Comparison of ENCODE assay signal across 9 cellular contexts in the genomic region with DNA sequence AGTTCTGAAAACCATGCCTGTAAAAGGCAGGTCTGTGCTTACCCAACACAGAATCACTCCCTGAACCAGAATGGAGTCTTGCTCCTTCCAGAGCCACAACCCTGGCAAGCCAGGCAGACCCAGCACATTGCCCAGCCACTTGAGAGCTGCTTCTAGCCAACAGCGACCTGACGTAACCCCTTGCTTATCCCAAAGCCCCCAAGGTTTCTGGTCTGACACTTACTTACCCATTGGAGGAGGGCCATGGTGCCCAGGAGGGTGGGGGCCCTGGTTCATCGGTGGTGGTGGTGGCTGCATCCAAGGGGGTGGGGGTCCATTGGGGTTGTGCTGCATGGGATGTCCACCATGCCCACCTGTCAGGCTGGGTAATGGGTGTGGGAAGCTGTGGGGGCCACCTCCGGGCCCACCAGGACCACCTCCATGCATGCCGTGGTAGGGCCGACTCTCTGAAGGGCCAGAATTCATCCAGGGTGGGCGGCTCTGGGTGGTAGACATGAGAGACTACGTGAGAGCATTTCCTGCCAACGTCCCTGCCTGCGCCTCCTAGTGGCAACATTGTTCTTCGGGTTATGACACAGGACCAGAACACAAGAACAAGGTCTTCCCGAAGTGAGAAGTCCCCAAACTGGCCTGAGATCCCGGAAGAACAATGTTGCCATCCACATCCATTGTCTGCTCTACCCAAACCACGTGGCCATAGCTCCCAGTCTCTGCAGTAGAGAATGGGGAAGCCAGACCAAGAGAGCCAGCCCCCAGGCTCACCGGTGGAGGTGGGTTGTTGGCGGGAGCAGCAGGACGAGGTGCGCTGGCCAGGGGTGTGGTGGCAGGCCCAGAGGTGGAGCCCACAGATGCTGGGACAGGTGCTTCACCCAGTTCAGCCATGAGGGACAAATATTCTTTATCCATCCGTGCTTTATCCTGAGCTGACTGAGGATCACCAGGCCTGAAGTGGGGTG. TPM values are rescaled to one million over a fixed set of nuclear protein-coding genes. Genes with fewer than 3 reads are reported as not detected.
DNase-seq lines count a peak whose midpoint lies in the region; ATAC-seq, FAIRE-seq and TF ChIP-seq lines count a peak whose summit lies in the region.
"Had no signal": no experiment of that assay in that cellular context is flagged by ENCODE, and none has a peak within 500 bp of the region (broad histone marks: within the 10 kb centered on the region; RNA-seq: fewer than 3 reads in every experiment).

No MANE protein-coding gene starts in this region.

- TF ChIP-seq POLR2A in endothelial cell of umbilical vein (IDR thresholded peaks at IDR 0.05; ENCODE audit: low read depth, low read length), result no peak

- H3K36me3 ChIP-seq in endothelial cell of umbilical vein (ENCODE audit: control insufficient read depth in 2 of 2, extremely low read depth in 1 of 2, insufficient read depth in 2 of 2, low read length in 2 of 2), result peaks cover 70 to 71% of the 10 kb centered on the region in 2 experiments
- peaks cover 82% of the 10 kb centered on the region in 2 donors for H3K36me3 ChIP-seq in stomach smooth muscle (ENCODE audit: control insufficient read depth in 2 of 2, insufficient read depth in 2 of 2, low read length in 2 of 2)

- H3K4me1 ChIP-seq in endothelial cell of umbilical vein (ENCODE audit: control insufficient read depth, extremely low read depth, insufficient read depth, low read length) (peaks cover 31% of the 10 kb centered on the region), stomach smooth muscle (ENCODE audit: control insufficient read depth, insufficient read depth, low read length) (peaks cover 35% of the 10 kb centered on the region)

- intact Hi-C loops in endothelial cell of umbilical vein (cut with micrococcal nuclease), result no loop called here

- H3K9me3 ChIP-seq in endothelial cell of umbilical vein (replicated peaks; ENCODE audit: control insufficient read depth, insufficient read depth, low read length) (no peaks in the 10 kb centered on the region), stomach smooth muscle (ENCODE audit: control insufficient read depth in 2 of 2, low read length in 2 of 2) (no peaks in the 10 kb centered on the region)

- dilution Hi-C loops in endothelial cell of umbilical vein (cut with MboI; ENCODE audit: extremely low pct_ligation_motif_present, low sequenced_read_pairs), result no loop called here

- H3K36me3 Mint-ChIP-seq in activated CD8-positive, alpha-beta T cell treated with anti-CD3 and anti-CD28 coated beads, Interleukin-2, amount 10 ng/mL, durations not matched to agents 7 days and 5 days (ENCODE audit: low read depth), result peaks cover 93% of the 10 kb centered on the region
- peaks cover 89% of the 10 kb centered on the region for H3K36me3 Mint-ChIP-seq in nephron (ENCODE audit: low read depth)

- peaks cover 90% of the 10 kb centered on the region for H3K4me1 Mint-ChIP-seq in activated CD8-positive, alpha-beta T cell treated with anti-CD3 and anti-CD28 coated beads, Interleukin-2, amount 10 ng/mL, durations not matched to agents 7 days and 5 days (ENCODE audit: low read depth)
- H3K4me1 Mint-ChIP-seq in nephron, result peaks cover 54% of the 10 kb centered on the region

- TF ChIP-seq CTCF in endothelial cell of umbilical vein (IDR thresholded peaks at IDR 0.05; ENCODE audit: extremely low read depth in 1 of 2, insufficient read depth in 1 of 2, low read depth in 1 of 2, low read length in 2 of 2), result peak; percentile 79 to 87
- TF ChIP-seq CTCF in nephron (IDR thresholded peaks at IDR 0.05; ENCODE audit: unreplicated experiment in 3 of 3), result peak; percentile 71 to 77 (median 76)

- POLR2A ChIA-PET in activated CD8-positive, alpha-beta T cell treated with anti-CD3 and anti-CD28 coated beads, Interleukin-2, amount 10 ng/mL, durations not matched to agents 7 days and 5 days (lab: Charles Lee), result interaction anchor here (0.6 to 1.6 kb wide), 4 partner anchors 10 to 26 kb away, joined by 3 to 9 read pairs (median 4); a partner anchor contains a TSS
- POLR2A ChIA-PET in endothelial cell of umbilical vein (lab: Charles Lee), result no interaction called here

- peak; percentile 35 for ATAC-seq in activated CD8-positive, alpha-beta T cell treated with anti-CD3 and anti-CD28 coated beads, Interleukin-2, amount 10 ng/mL, durations not matched to agents 7 days and 5 days
- ATAC-seq in HG03095 (IDR thresholded peaks at IDR 0.05; ENCODE audit: unreplicated experiment), result no peak

- H3K4me3 ChIP-seq in endothelial cell of umbilical vein (replicated peaks in 1 of 3; ENCODE audit: insufficient read depth in 1 of 3, low read depth in 1 of 3, low read length in 3 of 3) (no peak overlapping the region), stomach smooth muscle (ENCODE audit: low read length in 2 of 2) (no peak overlapping the region)

- DNase-seq in NCI-H146 (lab: John Stamatoyannopoulos, UW) (peak; percentile 51), NCI-H146 treated with DMSO at 0.1 percent for 48 hours (lab: John Stamatoyannopoulos, UW; ENCODE audit: unreplicated experiment) (no peak), NCI-H2171 treated with DMSO at 0.1 percent for 48 hours (lab: John Stamatoyannopoulos, UW) (peak; percentile 30), endothelial cell of umbilical vein (ENCODE audit: low read depth, low spot score) (peak; percentile 55)
- peak; percentile 93 for DNase-seq in activated CD8-positive, alpha-beta T cell treated with anti-CD3 and anti-CD28 coated beads, Interleukin-2, amount 10 ng/mL, durations not matched to agents 7 days and 5 days

- H3K9ac ChIP-seq in endothelial cell of umbilical vein (replicated peaks; ENCODE audit: extremely low read depth, insufficient read depth, low read length) (no peak overlapping the region), stomach smooth muscle (ENCODE audit: low read length in 2 of 2) (peak overlapping the region in 1 of 2 donors; percentile 5)

- no peaks in the 10 kb centered on the region for H3K27me3 Mint-ChIP-seq in activated CD8-positive, alpha-beta T cell treated with anti-CD3 and anti-CD28 coated beads, Interleukin-2, amount 10 ng/mL, durations not matched to agents 7 days and 5 days (ENCODE audit: low read depth)
- no peaks in the 10 kb centered on the region for H3K27me3 Mint-ChIP-seq in nephron (ENCODE audit: low read depth)

- no peak overlapping the region for H2AFZ ChIP-seq in endothelial cell of umbilical vein (ENCODE audit: low read depth, low read length)

- H3K9me1 ChIP-seq in endothelial cell of umbilical vein (replicated peaks; ENCODE audit: control insufficient read depth, extremely low read depth, insufficient read depth, low read length), result no peaks in the 10 kb centered on the region

- CTCF ChIA-PET in activated CD8-positive, alpha-beta T cell treated with anti-CD3 and anti-CD28 coated beads, Interleukin-2, amount 10 ng/mL, durations not matched to agents 7 days and 5 days (lab: Charles Lee), result interaction anchor here (0.6 to 12.2 kb wide), 6 partner anchors 9 to 101 kb away, joined by 3 to 149 read pairs (median 8); a partner anchor contains a TSS
- CTCF ChIA-PET in endothelial cell of umbilical vein (lab: Charles Lee), result interaction anchor here (0.7 to 1.1 kb wide), 2 partner anchors 12 to 78 kb away, joined by 3 to 5 read pairs; no protein-coding TSS in a partner anchor

- peak overlapping the region; percentile 35 for H3K4me3 Mint-ChIP-seq in activated CD8-positive, alpha-beta T cell treated with anti-CD3 and anti-CD28 coated beads, Interleukin-2, amount 10 ng/mL, durations not matched to agents 7 days and 5 days
- H3K4me3 Mint-ChIP-seq in nephron, result no peak overlapping the region

- peak overlapping the region; percentile 83 for H3K27ac Mint-ChIP-seq in activated CD8-positive, alpha-beta T cell treated with anti-CD3 and anti-CD28 coated beads, Interleukin-2, amount 10 ng/mL, durations not matched to agents 7 days and 5 days
- H3K27ac Mint-ChIP-seq in nephron, result peak overlapping the region; percentile 27 to 72 (median 49)

- FAIRE-seq in endothelial cell of umbilical vein (lab: Jason Lieb, UNC), result peak; percentile 55
- FAIRE-seq: islet of Langerhans had no signal

- TSS peak; percentile 3 for BruUV-seq in endothelial cell of umbilical vein (replicated peaks; lab: Mats Ljungman, UMichigan)

- no peak overlapping the region for H3K4me2 ChIP-seq in endothelial cell of umbilical vein (ENCODE audit: insufficient read depth, low read length)

- H3K27ac ChIP-seq in endothelial cell of umbilical vein (ENCODE audit: insufficient read depth, low read depth, low read length) (peak overlapping the region; percentile 10), stomach smooth muscle (ENCODE audit: low read length) (peak overlapping the region; percentile 78)

- peaks cover 59% of the 10 kb centered on the region for H3K79me2 ChIP-seq in endothelial cell of umbilical vein (ENCODE audit: control insufficient read depth, insufficient read depth, low read length)

- no peaks in the 10 kb centered on the region for H3K9me3 Mint-ChIP-seq in activated CD8-positive, alpha-beta T cell treated with anti-CD3 and anti-CD28 coated beads, Interleukin-2, amount 10 ng/mL, durations not matched to agents 7 days and 5 days (ENCODE audit: insufficient read depth)
- H3K9me3 Mint-ChIP-seq in nephron, result no peaks in the 10 kb centered on the region

- peaks cover 13% of the 10 kb centered on the region for H4K20me1 ChIP-seq in endothelial cell of umbilical vein (replicated peaks; ENCODE audit: control insufficient read depth, extremely low read depth, insufficient read depth, low read length)

- H3K27me3 ChIP-seq in endothelial cell of umbilical vein (ENCODE audit: control insufficient read depth in 2 of 2, insufficient read depth in 2 of 2, low read length in 2 of 2) (no peaks in the 10 kb centered on the region), stomach smooth muscle (ENCODE audit: control insufficient read depth in 1 of 2, insufficient read depth in 2 of 2, low read length in 2 of 2) (no peaks in the 10 kb centered on the region)

RNA-seq across cellular contexts. Expression of a gene that starts 7.8 kb away (rescaled TPM):
- total RNA-seq in activated CD8-positive, alpha-beta T cell treated with anti-CD3 and anti-CD28 coated beads, Interleukin-2, amount 10 ng/mL, durations not matched to agents 7 days and 5 days, result 1 to 10 TPM; 2.9 to 4.7 TPM
- total RNA-seq in endothelial cell of umbilical vein, result 0.39 and 0.62 TPM in 2 replicates
- polyA plus RNA-seq in endothelial cell of umbilical vein, result 0.10 and 0.11 TPM in 2 replicates
- 0.06 and 0.07 TPM in 2 replicates for polyA plus RNA-seq in endothelial cell of umbilical vein (2011; cell fraction: cytosol; rRNA removed)
- polyA plus RNA-seq in endothelial cell of umbilical vein (2011; cell fraction: nucleus; rRNA removed), result 0.83 and 0.91 TPM in 2 replicates
- 0.16 and 0.37 TPM in 2 replicates for polyA plus RNA-seq in endothelial cell of umbilical vein (2012)
- 0.41 and 0.47 TPM in 2 replicates for polyA minus RNA-seq in endothelial cell of umbilical vein
- not detected for polyA minus RNA-seq in endothelial cell of umbilical vein (2011; cell fraction: cytosol; rRNA and poly(A)+ RNA removed)
- 0.72 and 1.4 TPM in 2 replicates for polyA minus RNA-seq in endothelial cell of umbilical vein (2011; cell fraction: nucleus; rRNA and poly(A)+ RNA removed)

RNA-seq across cellular contexts. Expression of a gene that starts 10.7 kb away (rescaled TPM):
- total RNA-seq in activated CD8-positive, alpha-beta T cell treated with anti-CD3 and anti-CD28 coated beads, Interleukin-2, amount 10 ng/mL, durations not matched to agents 7 days and 5 days, result 100 to 1,000 TPM; 421 to 423 TPM
- 322 and 342 TPM in 2 replicates for total RNA-seq in endothelial cell of umbilical vein
- 94.0 and 95.0 TPM in 2 replicates for polyA plus RNA-seq in endothelial cell of umbilical vein
- 72.5 and 73.7 TPM in 2 replicates for polyA plus RNA-seq in endothelial cell of umbilical vein (2011; cell fraction: cytosol; rRNA removed)
- 271 and 349 TPM in 2 replicates for polyA plus RNA-seq in endothelial cell of umbilical vein (2011; cell fraction: nucleus; rRNA removed)
- polyA plus RNA-seq in endothelial cell of umbilical vein (2012), result 156 and 202 TPM in 2 replicates
- polyA minus RNA-seq in endothelial cell of umbilical vein, result 107 and 134 TPM in 2 replicates
- polyA minus RNA-seq in endothelial cell of umbilical vein (2011; cell fraction: cytosol; rRNA and poly(A)+ RNA removed), result 55.6 TPM
- polyA minus RNA-seq in endothelial cell of umbilical vein (2011; cell fraction: nucleus; rRNA and poly(A)+ RNA removed), result 177 and 197 TPM in 2 replicates

RNA-seq across cellular contexts. Expression of a gene that starts 23.7 kb away (rescaled TPM):
- total RNA-seq in activated CD8-positive, alpha-beta T cell treated with anti-CD3 and anti-CD28 coated beads, Interleukin-2, amount 10 ng/mL, durations not matched to agents 7 days and 5 days, result 100 to 1,000 TPM; 101 to 115 TPM
- total RNA-seq in endothelial cell of umbilical vein, result 1.1 and 2.3 TPM in 2 replicates
- polyA plus RNA-seq in endothelial cell of umbilical vein, result 1.2 and 2.1 TPM in 2 replicates
- polyA plus RNA-seq in endothelial cell of umbilical vein (2011; cell fraction: cytosol; rRNA removed), result 0.79 and 0.80 TPM in 2 replicates
- 4.5 and 7.5 TPM in 2 replicates for polyA plus RNA-seq in endothelial cell of umbilical vein (2011; cell fraction: nucleus; rRNA removed)
- polyA plus RNA-seq in endothelial cell of umbilical vein (2012), result 0.44 and 2.1 TPM in 2 replicates
- polyA minus RNA-seq in endothelial cell of umbilical vein, result 2.1 and 2.8 TPM in 2 replicates
- not detected for polyA minus RNA-seq in endothelial cell of umbilical vein (2011; cell fraction: cytosol; rRNA and poly(A)+ RNA removed)
- 1.2 and 1.3 TPM in 2 replicates for polyA minus RNA-seq in endothelial cell of umbilical vein (2011; cell fraction: nucleus; rRNA and poly(A)+ RNA removed)

RNA-seq across cellular contexts. Expression of a gene that starts 35.4 kb away (rescaled TPM):
- 10 to 100 TPM; 84.2 to 90.2 TPM for total RNA-seq in activated CD8-positive, alpha-beta T cell treated with anti-CD3 and anti-CD28 coated beads, Interleukin-2, amount 10 ng/mL, durations not matched to agents 7 days and 5 days
- 43.3 and 48.5 TPM in 2 replicates for total RNA-seq in endothelial cell of umbilical vein
- polyA plus RNA-seq in endothelial cell of umbilical vein, result 44.0 and 51.6 TPM in 2 replicates
- polyA plus RNA-seq in endothelial cell of umbilical vein (2011; cell fraction: cytosol; rRNA removed), result 45.1 and 45.7 TPM in 2 replicates
- polyA plus RNA-seq in endothelial cell of umbilical vein (2011; cell fraction: nucleus; rRNA removed), result 109 and 123 TPM in 2 replicates
- polyA plus RNA-seq in endothelial cell of umbilical vein (2012), result 38.6 and 49.2 TPM in 2 replicates
- 46.8 and 52.0 TPM in 2 replicates for polyA minus RNA-seq in endothelial cell of umbilical vein
- polyA minus RNA-seq in endothelial cell of umbilical vein (2011; cell fraction: cytosol; rRNA and poly(A)+ RNA removed), result 18.9 TPM
- 23.0 and 36.3 TPM in 2 replicates for polyA minus RNA-seq in endothelial cell of umbilical vein (2011; cell fraction: nucleus; rRNA and poly(A)+ RNA removed)

RNA-seq across cellular contexts. Expression of a gene that starts 42.7 kb away (rescaled TPM):
- 10 to 100 TPM; 32.9 to 34.0 TPM for total RNA-seq in activated CD8-positive, alpha-beta T cell treated with anti-CD3 and anti-CD28 coated beads, Interleukin-2, amount 10 ng/mL, durations not matched to agents 7 days and 5 days
- 41.1 and 41.6 TPM in 2 replicates for total RNA-seq in endothelial cell of umbilical vein
- 43.1 and 48.8 TPM in 2 replicates for polyA plus RNA-seq in endothelial cell of umbilical vein
- polyA plus RNA-seq in endothelial cell of umbilical vein (2011; cell fraction: cytosol; rRNA removed), result 28.8 and 36.8 TPM in 2 replicates
- polyA plus RNA-seq in endothelial cell of umbilical vein (2011; cell fraction: nucleus; rRNA removed), result 60.0 and 60.6 TPM in 2 replicates
- 36.0 and 40.6 TPM in 2 replicates for polyA plus RNA-seq in endothelial cell of umbilical vein (2012)
- polyA minus RNA-seq in endothelial cell of umbilical vein, result 25.7 and 26.5 TPM in 2 replicates
- polyA minus RNA-seq in endothelial cell of umbilical vein (2011; cell fraction: cytosol; rRNA and poly(A)+ RNA removed), result 30.1 TPM
- polyA minus RNA-seq in endothelial cell of umbilical vein (2011; cell fraction: nucleus; rRNA and poly(A)+ RNA removed), result 12.9 and 19.6 TPM in 2 replicates

Comparison
In these comparisons a context has a peak if more than half of its experiments do, and no peak if none do; other contexts are left out.
1. RNA of a gene that starts 23.7 kb away (total RNA-seq): 101 to 115 TPM in activated CD8-positive, alpha-beta T cell treated with anti-CD3 and anti-CD28 coated beads, Interleukin-2, amount 10 ng/mL, durations not matched to agents 7 days and 5 days; 1.1 to 2.3 TPM in endothelial cell of umbilical vein; every median in the first group is over 10 times any median in the second.